1 cellular context compared by ENCODE assay signal in the genomic region with DNA sequence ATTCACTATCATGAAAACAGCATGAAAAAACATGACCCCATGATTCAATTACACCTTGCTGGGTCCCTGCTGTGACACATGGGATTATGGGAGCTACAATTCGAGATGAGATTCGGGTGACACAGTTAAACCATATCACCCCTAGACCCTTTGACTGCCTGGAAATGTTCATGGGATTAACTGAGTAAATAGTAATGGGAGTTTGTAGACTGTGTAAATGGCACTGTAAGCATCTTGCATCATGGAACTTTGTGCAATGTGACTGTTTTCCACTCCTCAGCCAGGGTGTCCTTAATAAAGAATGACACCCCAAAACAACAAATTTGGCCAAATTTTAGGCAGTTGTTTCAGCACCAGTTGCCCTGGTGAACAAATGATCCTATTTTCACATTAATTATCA.
A peak's percentile ranks its signal among the peaks of the same experiment; 100 is the strongest.
TF ChIP-seq lines count a peak whose summit lies in the region.

No MANE protein-coding gene starts in this region.

TF ChIP-seq in HepG2, 621 proteins besides CTCF, POLR2A, EP300 and RAD21 (continued from another document and continues in another):
- TF ChIP-seq SRSF4 (IDR thresholded peaks at IDR 0.05; ENCODE audit: low read depth, low read length, poor library complexity, severe bottlenecking) (no peak), ZNF451 (CRISPR knock-in tag; IDR thresholded peaks at IDR 0.05) (no peak), ZNF224 (CRISPR knock-in tag; IDR thresholded peaks at IDR 0.05) (no peak), TAF15 (IDR thresholded peaks at IDR 0.05; ENCODE audit: low read depth, low read length, poor library complexity, severe bottlenecking) (no peak), KLF12 (CRISPR knock-in tag; IDR thresholded peaks at IDR 0.05; ENCODE audit: borderline replicate concordance) (no peak), ZFYVE20 (CRISPR knock-in tag; IDR thresholded peaks at IDR 0.05; ENCODE audit: borderline replicate concordance, low read depth) (no peak), RFXAP (CRISPR knock-in tag; IDR thresholded peaks at IDR 0.05; ENCODE audit: borderline replicate concordance) (no peak), ZBTB42 (CRISPR knock-in tag; IDR thresholded peaks at IDR 0.05) (no peak), FOXK1 (CRISPR knock-in tag; IDR thresholded peaks at IDR 0.05; ENCODE audit: borderline replicate concordance, low read depth) (peak; percentile 68; the same call in 1 of the 2 replicates), ZNF160 (CRISPR knock-in tag; IDR thresholded peaks at IDR 0.05) (no peak), ZNF44 (CRISPR knock-in tag; IDR thresholded peaks at IDR 0.05) (no peak), HHEX (CRISPR knock-in tag; IDR thresholded peaks at IDR 0.05) (peak; percentile 48; the same call in 1 of the 2 replicates), ZNF143 (CRISPR knock-in tag; IDR thresholded peaks at IDR 0.05) (no peak), PHF20 (CRISPR knock-in tag; IDR thresholded peaks at IDR 0.05) (no peak), IKZF4 (CRISPR knock-in tag; IDR thresholded peaks at IDR 0.05; ENCODE audit: borderline replicate concordance, low read depth, not compliant biosample characterization) (no peak), MEIS2 (CRISPR knock-in tag; IDR thresholded peaks at IDR 0.05) (no peak), HNF4A (CRISPR knock-in tag; IDR thresholded peaks at IDR 0.05) (peak; percentile 67), ZNF564 (CRISPR knock-in tag; IDR thresholded peaks at IDR 0.05) (no peak), LCORL (IDR thresholded peaks at IDR 0.05) (no peak), LCORL (CRISPR knock-in tag; IDR thresholded peaks at IDR 0.05) (no peak), THYN1 (CRISPR knock-in tag; IDR thresholded peaks at IDR 0.05; ENCODE audit: borderline replicate concordance, low read depth) (no peak), POLR2AphosphoS5 (IDR thresholded peaks at IDR 0.05; ENCODE audit: low read depth, low read length) (no peak), ZNF337 (CRISPR knock-in tag; IDR thresholded peaks at IDR 0.05; ENCODE audit: borderline replicate concordance, low read depth) (no peak), ZNF572 (CRISPR knock-in tag; IDR thresholded peaks at IDR 0.05) (no peak), KDM1A (CRISPR knock-in tag; IDR thresholded peaks at IDR 0.05) (no peak), ZNF607 (CRISPR knock-in tag; IDR thresholded peaks at IDR 0.05; ENCODE audit: borderline replicate concordance) (no peak), ZKSCAN8 (CRISPR knock-in tag; IDR thresholded peaks at IDR 0.05; ENCODE audit: borderline replicate concordance) (0 out of 2 replicates have a peak, but pooled peaks have one; percentile 39), ELF4 (CRISPR knock-in tag; IDR thresholded peaks at IDR 0.05; ENCODE audit: borderline replicate concordance) (no peak), ZNF496 (CRISPR knock-in tag; IDR thresholded peaks at IDR 0.05; ENCODE audit: insufficient replicate concordance) (no peak), TAF1 (CRISPR knock-in tag; IDR thresholded peaks at IDR 0.05) (no peak), YY1 (IDR thresholded peaks at IDR 0.05; ENCODE audit: insufficient read depth, insufficient replicate concordance, low read depth, low read length) (no peak)
- TF ChIP-seq, protein P1, sequence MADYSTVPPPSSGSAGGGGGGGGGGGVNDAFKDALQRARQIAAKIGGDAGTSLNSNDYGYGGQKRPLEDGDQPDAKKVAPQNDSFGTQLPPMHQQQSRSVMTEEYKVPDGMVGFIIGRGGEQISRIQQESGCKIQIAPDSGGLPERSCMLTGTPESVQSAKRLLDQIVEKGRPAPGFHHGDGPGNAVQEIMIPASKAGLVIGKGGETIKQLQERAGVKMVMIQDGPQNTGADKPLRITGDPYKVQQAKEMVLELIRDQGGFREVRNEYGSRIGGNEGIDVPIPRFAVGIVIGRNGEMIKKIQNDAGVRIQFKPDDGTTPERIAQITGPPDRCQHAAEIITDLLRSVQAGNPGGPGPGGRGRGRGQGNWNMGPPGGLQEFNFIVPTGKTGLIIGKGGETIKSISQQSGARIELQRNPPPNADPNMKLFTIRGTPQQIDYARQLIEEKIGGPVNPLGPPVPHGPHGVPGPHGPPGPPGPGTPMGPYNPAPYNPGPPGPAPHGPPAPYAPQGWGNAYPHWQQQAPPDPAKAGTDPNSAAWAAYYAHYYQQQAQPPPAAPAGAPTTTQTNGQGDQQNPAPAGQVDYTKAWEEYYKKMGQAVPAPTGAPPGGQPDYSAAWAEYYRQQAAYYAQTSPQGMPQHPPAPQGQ (CRISPR knock-in tag; IDR thresholded peaks at IDR 0.05; ENCODE audit: borderline replicate concordance) = no peak
- TF ChIP-seq, protein P2, sequence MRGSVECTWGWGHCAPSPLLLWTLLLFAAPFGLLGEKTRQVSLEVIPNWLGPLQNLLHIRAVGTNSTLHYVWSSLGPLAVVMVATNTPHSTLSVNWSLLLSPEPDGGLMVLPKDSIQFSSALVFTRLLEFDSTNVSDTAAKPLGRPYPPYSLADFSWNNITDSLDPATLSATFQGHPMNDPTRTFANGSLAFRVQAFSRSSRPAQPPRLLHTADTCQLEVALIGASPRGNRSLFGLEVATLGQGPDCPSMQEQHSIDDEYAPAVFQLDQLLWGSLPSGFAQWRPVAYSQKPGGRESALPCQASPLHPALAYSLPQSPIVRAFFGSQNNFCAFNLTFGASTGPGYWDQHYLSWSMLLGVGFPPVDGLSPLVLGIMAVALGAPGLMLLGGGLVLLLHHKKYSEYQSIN (CRISPR knock-in tag; IDR thresholded peaks at IDR 0.05; ENCODE audit: borderline replicate concordance) = no peak
- TF ChIP-seq, protein P3, sequence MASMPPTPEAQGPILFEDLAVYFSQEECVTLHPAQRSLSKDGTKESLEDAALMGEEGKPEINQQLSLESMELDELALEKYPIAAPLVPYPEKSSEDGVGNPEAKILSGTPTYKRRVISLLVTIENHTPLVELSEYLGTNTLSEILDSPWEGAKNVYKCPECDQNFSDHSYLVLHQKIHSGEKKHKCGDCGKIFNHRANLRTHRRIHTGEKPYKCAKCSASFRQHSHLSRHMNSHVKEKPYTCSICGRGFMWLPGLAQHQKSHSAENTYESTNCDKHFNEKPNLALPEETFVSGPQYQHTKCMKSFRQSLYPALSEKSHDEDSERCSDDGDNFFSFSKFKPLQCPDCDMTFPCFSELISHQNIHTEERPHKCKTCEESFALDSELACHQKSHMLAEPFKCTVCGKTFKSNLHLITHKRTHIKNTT (CRISPR knock-in tag; IDR thresholded peaks at IDR 0.05) = no peak
- TF ChIP-seq, protein P4, sequence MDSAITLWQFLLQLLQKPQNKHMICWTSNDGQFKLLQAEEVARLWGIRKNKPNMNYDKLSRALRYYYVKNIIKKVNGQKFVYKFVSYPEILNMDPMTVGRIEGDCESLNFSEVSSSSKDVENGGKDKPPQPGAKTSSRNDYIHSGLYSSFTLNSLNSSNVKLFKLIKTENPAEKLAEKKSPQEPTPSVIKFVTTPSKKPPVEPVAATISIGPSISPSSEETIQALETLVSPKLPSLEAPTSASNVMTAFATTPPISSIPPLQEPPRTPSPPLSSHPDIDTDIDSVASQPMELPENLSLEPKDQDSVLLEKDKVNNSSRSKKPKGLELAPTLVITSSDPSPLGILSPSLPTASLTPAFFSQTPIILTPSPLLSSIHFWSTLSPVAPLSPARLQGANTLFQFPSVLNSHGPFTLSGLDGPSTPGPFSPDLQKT (CRISPR knock-in tag; IDR thresholded peaks at IDR 0.05; ENCODE audit: borderline replicate concordance) = no peak
- TF ChIP-seq, protein P5, sequence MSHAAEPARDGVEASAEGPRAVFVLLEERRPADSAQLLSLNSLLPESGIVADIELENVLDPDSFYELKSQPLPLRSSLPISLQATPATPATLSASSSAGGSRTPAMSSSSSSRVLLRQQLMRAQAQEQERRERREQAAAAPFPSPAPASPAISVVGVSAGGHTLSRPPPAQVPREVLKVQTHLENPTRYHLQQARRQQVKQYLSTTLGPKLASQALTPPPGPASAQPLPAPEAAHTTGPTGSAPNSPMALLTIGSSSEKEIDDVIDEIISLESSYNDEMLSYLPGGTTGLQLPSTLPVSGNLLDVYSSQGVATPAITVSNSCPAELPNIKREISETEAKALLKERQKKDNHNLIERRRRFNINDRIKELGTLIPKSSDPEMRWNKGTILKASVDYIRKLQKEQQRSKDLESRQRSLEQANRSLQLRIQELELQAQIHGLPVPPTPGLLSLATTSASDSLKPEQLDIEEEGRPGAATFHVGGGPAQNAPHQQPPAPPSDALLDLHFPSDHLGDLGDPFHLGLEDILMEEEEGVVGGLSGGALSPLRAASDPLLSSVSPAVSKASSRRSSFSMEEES (CRISPR knock-in tag; IDR thresholded peaks at IDR 0.05) = peak; percentile 73
- TF ChIP-seq, protein P6, sequence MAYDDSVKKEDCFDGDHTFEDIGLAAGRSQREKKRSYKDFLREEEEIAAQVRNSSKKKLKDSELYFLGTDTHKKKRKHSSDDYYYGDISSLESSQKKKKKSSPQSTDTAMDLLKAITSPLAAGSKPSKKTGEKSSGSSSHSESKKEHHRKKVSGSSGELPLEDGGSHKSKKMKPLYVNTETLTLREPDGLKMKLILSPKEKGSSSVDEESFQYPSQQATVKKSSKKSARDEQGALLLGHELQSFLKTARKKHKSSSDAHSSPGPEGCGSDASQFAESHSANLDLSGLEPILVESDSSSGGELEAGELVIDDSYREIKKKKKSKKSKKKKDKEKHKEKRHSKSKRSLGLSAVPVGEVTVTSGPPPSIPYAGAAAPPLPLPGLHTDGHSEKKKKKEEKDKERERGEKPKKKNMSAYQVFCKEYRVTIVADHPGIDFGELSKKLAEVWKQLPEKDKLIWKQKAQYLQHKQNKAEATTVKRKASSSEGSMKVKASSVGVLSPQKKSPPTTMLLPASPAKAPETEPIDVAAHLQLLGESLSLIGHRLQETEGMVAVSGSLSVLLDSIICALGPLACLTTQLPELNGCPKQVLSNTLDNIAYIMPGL (CRISPR knock-in tag; IDR thresholded peaks at IDR 0.05; ENCODE audit: borderline replicate concordance in 1 of 2, low read depth in 1 of 2) = no peak
- TF ChIP-seq, protein P7, sequence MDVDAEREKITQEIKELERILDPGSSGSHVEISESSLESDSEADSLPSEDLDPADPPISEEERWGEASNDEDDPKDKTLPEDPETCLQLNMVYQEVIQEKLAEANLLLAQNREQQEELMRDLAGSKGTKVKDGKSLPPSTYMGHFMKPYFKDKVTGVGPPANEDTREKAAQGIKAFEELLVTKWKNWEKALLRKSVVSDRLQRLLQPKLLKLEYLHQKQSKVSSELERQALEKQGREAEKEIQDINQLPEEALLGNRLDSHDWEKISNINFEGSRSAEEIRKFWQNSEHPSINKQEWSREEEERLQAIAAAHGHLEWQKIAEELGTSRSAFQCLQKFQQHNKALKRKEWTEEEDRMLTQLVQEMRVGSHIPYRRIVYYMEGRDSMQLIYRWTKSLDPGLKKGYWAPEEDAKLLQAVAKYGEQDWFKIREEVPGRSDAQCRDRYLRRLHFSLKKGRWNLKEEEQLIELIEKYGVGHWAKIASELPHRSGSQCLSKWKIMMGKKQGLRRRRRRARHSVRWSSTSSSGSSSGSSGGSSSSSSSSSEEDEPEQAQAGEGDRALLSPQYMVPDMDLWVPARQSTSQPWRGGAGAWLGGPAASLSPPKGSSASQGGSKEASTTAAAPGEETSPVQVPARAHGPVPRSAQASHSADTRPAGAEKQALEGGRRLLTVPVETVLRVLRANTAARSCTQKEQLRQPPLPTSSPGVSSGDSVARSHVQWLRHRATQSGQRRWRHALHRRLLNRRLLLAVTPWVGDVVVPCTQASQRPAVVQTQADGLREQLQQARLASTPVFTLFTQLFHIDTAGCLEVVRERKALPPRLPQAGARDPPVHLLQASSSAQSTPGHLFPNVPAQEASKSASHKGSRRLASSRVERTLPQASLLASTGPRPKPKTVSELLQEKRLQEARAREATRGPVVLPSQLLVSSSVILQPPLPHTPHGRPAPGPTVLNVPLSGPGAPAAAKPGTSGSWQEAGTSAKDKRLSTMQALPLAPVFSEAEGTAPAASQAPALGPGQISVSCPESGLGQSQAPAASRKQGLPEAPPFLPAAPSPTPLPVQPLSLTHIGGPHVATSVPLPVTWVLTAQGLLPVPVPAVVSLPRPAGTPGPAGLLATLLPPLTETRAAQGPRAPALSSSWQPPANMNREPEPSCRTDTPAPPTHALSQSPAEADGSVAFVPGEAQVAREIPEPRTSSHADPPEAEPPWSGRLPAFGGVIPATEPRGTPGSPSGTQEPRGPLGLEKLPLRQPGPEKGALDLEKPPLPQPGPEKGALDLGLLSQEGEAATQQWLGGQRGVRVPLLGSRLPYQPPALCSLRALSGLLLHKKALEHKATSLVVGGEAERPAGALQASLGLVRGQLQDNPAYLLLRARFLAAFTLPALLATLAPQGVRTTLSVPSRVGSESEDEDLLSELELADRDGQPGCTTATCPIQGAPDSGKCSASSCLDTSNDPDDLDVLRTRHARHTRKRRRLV (CRISPR knock-in tag; IDR thresholded peaks at IDR 0.05) = no peak
- TF ChIP-seq, protein P8, sequence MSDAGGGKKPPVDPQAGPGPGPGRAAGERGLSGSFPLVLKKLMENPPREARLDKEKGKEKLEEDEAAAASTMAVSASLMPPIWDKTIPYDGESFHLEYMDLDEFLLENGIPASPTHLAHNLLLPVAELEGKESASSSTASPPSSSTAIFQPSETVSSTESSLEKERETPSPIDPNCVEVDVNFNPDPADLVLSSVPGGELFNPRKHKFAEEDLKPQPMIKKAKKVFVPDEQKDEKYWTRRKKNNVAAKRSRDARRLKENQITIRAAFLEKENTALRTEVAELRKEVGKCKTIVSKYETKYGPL (CRISPR knock-in tag; IDR thresholded peaks at IDR 0.05) = no peak
- TF ChIP-seq, protein P9, sequence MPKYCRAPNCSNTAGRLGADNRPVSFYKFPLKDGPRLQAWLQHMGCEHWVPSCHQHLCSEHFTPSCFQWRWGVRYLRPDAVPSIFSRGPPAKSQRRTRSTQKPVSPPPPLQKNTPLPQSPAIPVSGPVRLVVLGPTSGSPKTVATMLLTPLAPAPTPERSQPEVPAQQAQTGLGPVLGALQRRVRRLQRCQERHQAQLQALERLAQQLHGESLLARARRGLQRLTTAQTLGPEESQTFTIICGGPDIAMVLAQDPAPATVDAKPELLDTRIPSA (CRISPR knock-in tag; IDR thresholded peaks at IDR 0.05; ENCODE audit: borderline replicate concordance) = no peak
